ENCODE assay signal across 9 cellular contexts in the genomic region with DNA sequence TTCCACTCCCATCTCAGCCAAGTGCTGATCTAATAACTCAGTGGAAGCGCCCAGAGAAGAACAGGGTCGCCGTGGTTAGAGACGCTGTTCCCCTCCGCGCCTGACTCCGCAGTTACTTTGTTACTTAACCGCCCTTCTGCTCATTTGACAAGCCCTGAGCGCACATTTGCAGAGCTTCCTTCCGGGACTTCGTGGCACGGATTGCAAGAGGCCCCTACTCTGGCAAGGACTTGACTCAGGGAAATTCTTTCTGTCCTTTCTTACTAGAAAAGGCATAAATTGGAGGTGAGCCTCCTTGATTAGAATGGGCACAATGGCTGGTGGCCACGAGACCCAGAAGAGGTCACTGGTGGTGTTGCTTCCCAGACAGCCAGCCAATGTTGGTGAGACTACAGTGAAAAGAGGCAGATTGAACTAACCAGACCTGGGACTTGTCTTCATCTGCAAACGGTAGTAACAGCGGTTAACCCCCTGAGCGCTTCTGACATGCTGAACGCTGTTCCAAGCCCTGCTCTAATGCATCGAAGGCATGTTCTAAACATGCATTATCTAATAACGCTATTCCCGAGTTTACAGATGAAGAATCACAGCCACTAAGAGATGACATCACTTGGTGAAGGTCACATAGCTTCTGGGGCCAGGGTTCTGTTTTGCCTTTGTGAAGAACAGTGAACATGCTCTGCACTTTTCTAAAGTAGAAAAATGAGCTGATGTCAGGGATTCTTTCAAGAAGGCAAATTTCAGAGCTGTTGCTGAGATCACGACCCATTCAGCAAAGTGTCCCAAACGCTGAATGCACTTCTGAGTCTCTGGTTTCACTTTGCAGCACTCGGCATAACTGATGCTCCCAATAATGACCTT. TPM values are rescaled to one million over a fixed set of nuclear protein-coding genes. Genes with fewer than 3 reads are reported as not detected.
DNase-seq lines count a peak whose midpoint lies in the region; ATAC-seq and TF ChIP-seq lines count a peak whose summit lies in the region.
"Had no signal": no experiment of that assay in that cellular context is flagged by ENCODE, and none has a peak within 500 bp of the region (broad histone marks: within the 10 kb centered on the region; RNA-seq: fewer than 3 reads in every experiment).

No MANE protein-coding gene starts in this region.

- H3K9me3 Mint-ChIP-seq in activated B cell treated with CpG ODN at 0.5 μM for 24 hours = no peaks in the 10 kb centered on the region
- H3K9me3 Mint-ChIP-seq in type B pancreatic cell = no peaks in the 10 kb centered on the region

- H3K27me3 Mint-ChIP-seq in activated B cell treated with CpG ODN at 0.5 μM for 24 hours = peaks cover 4% of the 10 kb centered on the region
- H3K27me3 Mint-ChIP-seq in type B pancreatic cell = no peaks in the 10 kb centered on the region

- peak overlapping the region; percentile 59 to 60 for H3K4me3 ChIP-seq in neutrophil (ENCODE audit: low read depth in 1 of 2, low read length in 1 of 2)

- H3K36me3 ChIP-seq in neutrophil = no peaks in the 10 kb centered on the region

- H3K9me3 ChIP-seq in neutrophil = no peaks in the 10 kb centered on the region

- TF ChIP-seq CTCF in activated B cell treated with CpG ODN at 0.5 μM for 24 hours (IDR thresholded peaks at IDR 0.05) = no peak
- no peak for TF ChIP-seq CTCF in neutrophil (IDR thresholded peaks at IDR 0.05)
- TF ChIP-seq CTCF in type B pancreatic cell (conservative IDR thresholded peaks at IDR 0.05) = no peak

- H3K27ac ChIP-seq in cingulate gyrus (ENCODE audit: low read depth, low read length) (peak overlapping the region; percentile 32), neutrophil (peak overlapping the region; percentile 89)

- H3K4me3 Mint-ChIP-seq in activated B cell treated with CpG ODN at 0.5 μM for 24 hours (peak overlapping the region; percentile 84), type B pancreatic cell (no peak overlapping the region)

- no peaks in the 10 kb centered on the region for H3K27me3 ChIP-seq in neutrophil

- peak overlapping the region; percentile 81 for H3K27ac Mint-ChIP-seq in activated B cell treated with CpG ODN at 0.5 μM for 24 hours
- peak overlapping the region; percentile 65 for H3K27ac Mint-ChIP-seq in type B pancreatic cell

- ATAC-seq in GM18502 (IDR thresholded peaks at IDR 0.05; ENCODE audit: poor library complexity, unreplicated experiment) = peak; percentile 53
- peak; percentile 80 for ATAC-seq in activated B cell treated with CpG ODN at 0.5 μM for 24 hours (ENCODE audit: low read depth)
- ATAC-seq in HG03045 (IDR thresholded peaks at IDR 0.05; ENCODE audit: unreplicated experiment) = no peak
- ATAC-seq in GM18517 (IDR thresholded peaks at IDR 0.05; ENCODE audit: unreplicated experiment) = no peak
- ATAC-seq: HCT116 had no signal

- POLR2A ChIA-PET in activated B cell treated with CpG ODN at 0.5 μM for 24 hours (lab: Charles Lee) = interaction anchor here (1.0 to 2.3 kb wide), 6 partner anchors 9 to 326 kb away, joined by 3 to 8 read pairs (median 4); partner anchors contain the start of genes ERG28, JDP2, NEK9 and TTLL5

- DNase-seq in activated B cell treated with CpG ODN at 0.5 μM for 24 hours (no peak), type B pancreatic cell (ENCODE audit: extremely low spot score, unreplicated experiment) (no peak), GM19240 (ENCODE audit: insufficient read length, low spot score) (no peak)

- H3K4me1 Mint-ChIP-seq in activated B cell treated with CpG ODN at 0.5 μM for 24 hours = peaks cover 27% of the 10 kb centered on the region
- H3K4me1 Mint-ChIP-seq in type B pancreatic cell (ENCODE audit: unreplicated experiment) = peaks cover 13% of the 10 kb centered on the region

- H3K4me1 ChIP-seq in neutrophil (ENCODE audit: control insufficient read depth in 1 of 2, insufficient read depth in 1 of 2, low read depth in 1 of 2, low read length in 1 of 2) = peaks cover 78% of the 10 kb centered on the region in 2 experiments

- CTCF ChIA-PET in activated B cell treated with CpG ODN at 0.5 μM for 24 hours (lab: Charles Lee) = interaction anchor here (1.0 to 1.8 kb wide), 3 partner anchors 152 to 196 kb away, joined by 3 to 4 read pairs (median 3); no protein-coding TSS in a partner anchor

- no peaks in the 10 kb centered on the region for H3K36me3 Mint-ChIP-seq in activated B cell treated with CpG ODN at 0.5 μM for 24 hours (ENCODE audit: low read depth)
- no peaks in the 10 kb centered on the region for H3K36me3 Mint-ChIP-seq in type B pancreatic cell

- intact Hi-C loops in activated B cell treated with CpG ODN at 0.5 μM for 24 hours (cut with micrococcal nuclease) = loop anchor here (2.0 kb wide), 1 partner anchor 92 kb away; no protein-coding TSS in a partner anchor

RNA-seq across cellular contexts. Expression of gene FOS, which starts 55.8 kb away (rescaled TPM):
- 27.1 and 37.8 TPM in 2 replicates for total RNA-seq in activated B cell treated with CpG ODN at 0.5 μM for 24 hours
- 214 and 974 TPM in 2 replicates for total RNA-seq in type B pancreatic cell (ENCODE audit: low replicate concordance)

Comparison
In these comparisons a context has a peak if more than half of its experiments do, and no peak if none do; other contexts are left out.
1. ATAC-seq: peak in GM18502 (single experiment) and activated B cell treated with CpG ODN at 0.5 μM for 24 hours (single experiment); none in HG03045 (single experiment) and GM18517 (single experiment).